28 cellular contexts compared by ENCODE assay signal in the genomic region with DNA sequence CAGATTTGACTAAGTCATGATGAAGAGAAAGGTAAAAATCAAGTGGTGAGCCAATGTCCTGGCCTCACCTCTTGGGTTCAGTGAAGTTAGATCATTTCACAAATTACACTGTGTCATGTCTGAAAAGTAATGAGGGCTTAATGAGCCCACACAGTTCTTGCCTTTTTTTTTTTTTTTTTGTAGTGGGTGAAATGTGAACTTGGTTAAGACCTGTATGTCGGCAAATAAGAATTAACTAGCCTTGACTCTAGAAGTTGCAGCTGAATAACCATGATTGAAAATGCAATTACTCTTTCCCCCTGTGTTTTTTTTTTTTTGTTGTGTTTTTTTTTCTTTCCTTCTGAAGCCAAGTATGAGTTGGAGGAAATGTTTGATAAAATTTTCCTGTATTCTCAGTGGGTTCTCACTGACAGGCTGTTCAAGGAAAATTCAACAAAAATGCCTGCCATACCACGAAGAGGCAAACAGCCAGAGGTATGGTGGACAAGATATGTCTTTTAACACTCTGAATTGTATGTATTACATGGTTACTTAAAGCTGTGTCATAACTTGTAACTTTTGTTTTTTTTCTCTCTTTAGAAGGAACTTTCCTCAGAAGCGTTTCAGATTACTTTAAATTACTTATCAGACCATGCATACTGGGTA.
DNase-seq lines count a peak whose midpoint lies in the region; ATAC-seq, FAIRE-seq and TF ChIP-seq lines count a peak whose summit lies in the region.
"Had no signal": no experiment of that assay in that cellular context is flagged by ENCODE, and none has a peak within 500 bp of the region (broad histone marks: within the 10 kb centered on the region; RNA-seq: fewer than 3 reads in every experiment).

No MANE protein-coding gene starts in this region.

- ATAC-seq in pancreas, result no peak
- ATAC-seq in HG03175 (IDR thresholded peaks at IDR 0.05; ENCODE audit: unreplicated experiment), result no peak
- ATAC-seq: CD8-positive, alpha-beta T cell; HCT116 had no signal

- H3K36me3 ChIP-seq in pancreas (no peaks in the 10 kb centered on the region), breast epithelium (no peaks in the 10 kb centered on the region), OCI-LY7 (ENCODE audit: insufficient read depth, low read length) (no peaks in the 10 kb centered on the region)
- H3K36me3 ChIP-seq: BLaER1 treated with 17β-estradiol and CSF1 and Interleukin-3, amounts not matched to agents 10 nM and 100 nM; SJCRH30 had no signal

- H3K4me3 ChIP-seq in AG10803 (ENCODE audit: low read length) (no peak overlapping the region), pancreas (no peak overlapping the region), breast epithelium (no peak overlapping the region), OCI-LY7 (ENCODE audit: low read depth, low read length, poor library complexity, severe bottlenecking) (no peak overlapping the region)
- H3K4me3 ChIP-seq: BLaER1 treated with 17β-estradiol and CSF1 and Interleukin-3, amounts not matched to agents 10 nM and 100 nM; SJCRH30 had no signal

- H3K27ac ChIP-seq in pancreas (no peak overlapping the region), breast epithelium (no peak overlapping the region), OCI-LY7 (ENCODE audit: low read depth, low read length, poor library complexity, severe bottlenecking) (no peak overlapping the region)
- H3K27ac ChIP-seq: 22Rv1; BLaER1 treated with 17β-estradiol and CSF1 and Interleukin-3, amounts not matched to agents 10 nM and 100 nM; SJCRH30 had no signal

- no TSS peak for BruUV-seq in OCI-LY7 (replicated peaks; lab: Mats Ljungman, UMichigan)

- DNase-seq in AG10803 (ENCODE audit: low read depth), result peak; percentile 17
- DNase-seq in astrocyte of the hippocampus (ENCODE audit: low read depth, low spot score), result peak; percentile 51
- peak; percentile 26 for DNase-seq in iris pigment epithelial cell (ENCODE audit: low read depth)
- no peak for DNase-seq in nephron progenitor cell
- no peak for DNase-seq in pancreas
- no peak for DNase-seq in breast epithelium (ENCODE audit: low spot score in 2 of 2)
- DNase-seq in OCI-LY7 (ENCODE audit: low spot score), result no peak
- DNase-seq: ACHN; Calu3; CD8-positive, alpha-beta T cell; DMS153; NCI-H1105; NCI-H146; NCI-H2029; NCI-H226; NCI-H510A treated with DMSO at 0.1 percent for 48 hours; NCI-H82; SJCRH30 had no signal

- no peaks in the 10 kb centered on the region for H3K9me2 ChIP-seq in OCI-LY7 (ENCODE audit: insufficient read depth, low read length)

- H3K27ac Mint-ChIP-seq in nephron progenitor cell, result peak overlapping the region; percentile 58
- H3K27ac Mint-ChIP-seq: CD8-positive, alpha-beta T cell; IgD-negative memory B cell had no signal

- H3K4me1 ChIP-seq in pancreas (no peaks in the 10 kb centered on the region), breast epithelium (no peaks in the 10 kb centered on the region), OCI-LY7 (ENCODE audit: insufficient read depth, low read length, poor library complexity, severe bottlenecking) (no peaks in the 10 kb centered on the region)
- H3K4me1 ChIP-seq: BLaER1 treated with 17β-estradiol and CSF1 and Interleukin-3, amounts not matched to agents 10 nM and 100 nM; SJCRH30 had no signal

- 59 to 68% methylated on average over 3 of the region's 3 CpGs for WGBS in pancreas, 2 donors

- POLR2A ChIA-PET in OCI-LY7 (lab: Charles Lee), result interaction anchor here (0.7 kb wide), 3 partner anchors 65 to 1950 kb away, joined by 4 to 7 read pairs (median 5); no protein-coding TSS in a partner anchor

- H3K9me3 Mint-ChIP-seq in nephron progenitor cell, result no peaks in the 10 kb centered on the region
- H3K9me3 Mint-ChIP-seq: CD8-positive, alpha-beta T cell; IgD-negative memory B cell had no signal

- no peaks in the 10 kb centered on the region for H3K79me2 ChIP-seq in OCI-LY7 (ENCODE audit: insufficient read depth, low read depth, low read length)

- H4K20me1 ChIP-seq in OCI-LY7 (ENCODE audit: insufficient read depth, low read length), result no peaks in the 10 kb centered on the region
- H4K20me1 ChIP-seq: BLaER1 treated with 17β-estradiol and CSF1 and Interleukin-3, amounts not matched to agents 10 nM and 100 nM had no signal

- TF ChIP-seq CTCF in AG10803 (conservative IDR thresholded peaks at IDR 0.05; ENCODE audit: low read length), result no peak
- TF ChIP-seq CTCF in nephron progenitor cell (IDR thresholded peaks at IDR 0.05), result no peak
- no peak for TF ChIP-seq CTCF in pancreas (IDR thresholded peaks at IDR 0.05)
- TF ChIP-seq CTCF in breast epithelium (IDR thresholded peaks at IDR 0.05), result no peak
- no peak for TF ChIP-seq CTCF in OCI-LY7 (conservative IDR thresholded peaks at IDR 0.05; ENCODE audit: low read length)

- no peak overlapping the region for H3K4me3 Mint-ChIP-seq in nephron progenitor cell
- H3K4me3 Mint-ChIP-seq: CD8-positive, alpha-beta T cell; IgD-negative memory B cell had no signal

- H2AFZ ChIP-seq in OCI-LY7 (ENCODE audit: low read length), result no peak overlapping the region

- H3K27me3 Mint-ChIP-seq in nephron progenitor cell (ENCODE audit: low read depth, poor library complexity), result peaks cover 5% of the 10 kb centered on the region

- H3K36me3 Mint-ChIP-seq in nephron progenitor cell (ENCODE audit: low read depth), result no peaks in the 10 kb centered on the region
- H3K36me3 Mint-ChIP-seq: CD8-positive, alpha-beta T cell had no signal

- no peaks in the 10 kb centered on the region for H3K4me1 Mint-ChIP-seq in nephron progenitor cell
- H3K4me1 Mint-ChIP-seq: IgD-negative memory B cell had no signal

- H3K9me3 ChIP-seq in pancreas (no peaks in the 10 kb centered on the region), breast epithelium (no peaks in the 10 kb centered on the region), OCI-LY7 (ENCODE audit: low read length) (no peaks in the 10 kb centered on the region)
- H3K9me3 ChIP-seq: BLaER1 treated with 17β-estradiol and CSF1 and Interleukin-3, amounts not matched to agents 10 nM and 100 nM; SJCRH30 had no signal

- H3K4me2 ChIP-seq in OCI-LY7 (ENCODE audit: low read length), result no peak overlapping the region
- H3K4me2 ChIP-seq: BLaER1 treated with 17β-estradiol and CSF1 and Interleukin-3, amounts not matched to agents 10 nM and 100 nM had no signal

- no peak for FAIRE-seq in pancreas (lab: Jason Lieb, UNC)
- FAIRE-seq: G401.6, GM19239, H1, HTR-8/SVneo, RCC 7860 had no signal

- TF ChIP-seq POLR2A in breast epithelium (IDR thresholded peaks at IDR 0.05), result no peak

- intact Hi-C loops in pancreas (cut with DNase I), result no loop called here
- intact Hi-C loops in breast epithelium (cut with DNase I; ENCODE audit: low total_unique reads), result no loop called here
- intact Hi-C loops in OCI-LY7 (cut with micrococcal nuclease; ENCODE audit: unreplicated experiment), result no loop called here

- CTCF ChIA-PET in OCI-LY7 (lab: Charles Lee; ENCODE audit: unreplicated experiment), result no interaction called here

- H3K27me3 ChIP-seq in pancreas (no peaks in the 10 kb centered on the region), breast epithelium (no peaks in the 10 kb centered on the region)
- H3K27me3 ChIP-seq: BLaER1 treated with 17β-estradiol and CSF1 and Interleukin-3, amounts not matched to agents 10 nM and 100 nM; SJCRH30 had no signal

Comparison
In these comparisons a context has a peak if more than half of its experiments do, and no peak if none do; other contexts are left out.
1. DNase-seq: peak in AG10803 (single experiment), astrocyte of the hippocampus (single experiment) and iris pigment epithelial cell (single experiment); none in nephron progenitor cell (single experiment), pancreas (0 of 6), breast epithelium (0 of 2) and OCI-LY7 (single experiment).